In the genomic region with DNA sequence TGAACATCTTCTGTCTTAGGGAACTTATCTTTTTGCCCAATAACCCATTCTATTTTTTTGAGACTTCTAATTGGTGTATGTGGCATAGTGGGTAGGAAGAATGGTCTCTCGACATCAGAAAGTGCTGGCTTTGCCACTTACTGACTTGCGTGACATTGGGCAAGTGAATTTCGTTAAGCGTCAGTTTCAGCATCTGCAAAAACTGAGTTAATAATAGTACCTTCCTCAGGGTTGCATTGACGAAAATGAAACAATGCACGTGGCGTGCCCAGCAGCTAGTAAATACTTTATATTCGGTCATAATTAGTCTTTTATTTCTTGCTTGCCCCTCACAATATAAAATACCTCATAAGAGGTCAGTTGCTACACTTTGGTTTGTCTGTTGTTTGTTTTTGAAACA, we compare ENCODE assay signal across 1 cellular context.
TF ChIP-seq lines count a peak whose summit lies in the region.

No MANE protein-coding gene starts in this region.

TF ChIP-seq in H1, 55 proteins besides CTCF, POLR2A, EP300 and RAD21 (continued from another document):
- TF ChIP-seq RFX5 (IDR thresholded peaks at IDR 0.05; ENCODE audit: borderline replicate concordance, low read depth, low read length) (no peak), MAFK (IDR thresholded peaks at IDR 0.05; ENCODE audit: low read depth, low read length) (no peak), CHD2 (IDR thresholded peaks at IDR 0.05; ENCODE audit: low read length) (no peak), EGR1 (IDR thresholded peaks at IDR 0.05; ENCODE audit: borderline replicate concordance, low read depth, low read length) (no peak), TAF1 (IDR thresholded peaks at IDR 0.05; ENCODE audit: low read depth, low read length) (no peak), POU5F1 (IDR thresholded peaks at IDR 0.05; ENCODE audit: low read depth, low read length) (no peak), SIN3A (conservative IDR thresholded peaks at IDR 0.05 in 1 of 2, IDR thresholded peaks at IDR 0.05 in 1 of 2; ENCODE audit: low read depth in 1 of 2, low read length in 2 of 2) (no peak), CHD1 (IDR thresholded peaks at IDR 0.05; ENCODE audit: low read depth, low read length) (no peak)
